Comparison of ENCODE assay signal across 24 cellular contexts in the genomic region with DNA sequence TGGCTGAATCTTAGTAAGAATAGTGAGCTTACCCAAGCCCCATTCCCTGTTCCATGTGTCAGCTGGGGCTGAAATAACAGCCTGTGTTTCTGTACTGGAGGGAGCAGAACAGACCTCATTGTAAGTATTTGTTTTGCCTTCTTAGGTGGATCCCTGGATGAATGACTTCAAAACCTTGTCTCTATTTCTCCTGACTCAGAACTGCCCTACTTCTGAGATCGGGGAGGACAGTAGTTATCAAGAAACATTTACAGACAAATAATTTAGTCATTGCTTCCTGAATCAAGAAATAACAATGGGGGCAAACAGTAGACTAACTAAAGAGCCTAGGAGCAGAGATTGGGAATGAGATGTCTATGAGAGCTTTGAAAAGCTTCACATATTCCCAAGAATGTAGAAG.
"Had no signal": no experiment of that assay in that cellular context is flagged by ENCODE, and none has a peak within 500 bp of the region (broad histone marks: within the 10 kb centered on the region; RNA-seq: fewer than 3 reads in every experiment).

No MANE protein-coding gene starts in this region.

- ATAC-seq: naive thymus-derived CD8-positive, alpha-beta T cell; natural killer cell treated with Interleukin-12 subunit alpha and Interleukin-12 subunit beta and Interleukin-15 and Interleukin-18, amount 100 ng/mL, for 72 hours; pancreas; right cardiac atrium; right lobe of liver; stimulated activated effector memory CD8-positive, alpha-beta T cell treated with anti-CD3 and anti-CD28 coated beads, Interleukin-12 subunit alpha, Interleukin-12 subunit beta, amount 100 ng/mL, for 72 hours; stimulated activated naive B cell treated with anti-CD40 and anti-IgM and Interleukin-4, amounts not matched to agents 10 μg/mL and 1 μg/mL and 100 μg/mL, for 72 hours had no signal

- DNase-seq: naive thymus-derived CD8-positive, alpha-beta T cell; nephron progenitor cell; nucleus accumbens; pancreas; right cardiac atrium; right lobe of liver; sigmoid colon; small intestine; stimulated activated CD4-positive, alpha-beta T cell treated with anti-CD3 and anti-CD28 coated beads, Interleukin-15, amount 100 ng/mL, for 24 hours; stimulated activated CD4-positive, alpha-beta T cell treated with anti-CD3 and anti-CD28 coated beads, Interleukin-2, amount 100 ng/mL, for 24 hours; stimulated activated CD4-positive, alpha-beta T cell treated with anti-CD3 and anti-CD28 coated beads, Interleukin-2, amount 100 ng/mL, for 48 hours; stimulated activated CD4-positive, alpha-beta T cell treated with anti-CD3 and anti-CD28 coated beads, Interleukin-4, amount 100 ng/mL, for 24 hours; stimulated activated naive B cell treated with anti-CD40 and anti-IgM and Interleukin-4, amounts not matched to agents 10 μg/mL and 1 μg/mL and 100 μg/mL, for 72 hours; stimulated activated naive CD4-positive, alpha-beta T cell treated with Interleukin-2 at 50 U/mL for 16 hours; stomach; thyroid gland; trophoblast cell; upper lobe of left lung had no signal

- H3K4me3 ChIP-seq: pancreas, prostate gland, right lobe of liver, sigmoid colon, stomach, thoracic aorta, thyroid gland, tibial nerve, upper lobe of left lung, vagina had no signal
